In genomic region chr9:98958271-98958989, GRCh38 we compare ENCODE assay signal across 14 cellular contexts. TPM values are rescaled to one million over a fixed set of nuclear protein-coding genes. Genes with fewer than 3 reads are reported as not detected.
A peak's percentile ranks its signal among the peaks of the same experiment; 100 is the strongest.
DNase-seq lines count a peak whose midpoint lies in the region; ATAC-seq, FAIRE-seq and TF ChIP-seq lines count a peak whose summit lies in the region.
"Had no signal": no experiment of that assay in that cellular context is flagged by ENCODE, and none has a peak within 500 bp of the region (broad histone marks: within the 10 kb centered on the region; RNA-seq: fewer than 3 reads in every experiment).

No MANE protein-coding gene starts in this region.

- no peak overlapping the region for H3K4me3 Mint-ChIP-seq in astrocyte (ENCODE audit: unreplicated experiment)
- no peak overlapping the region for H3K4me3 Mint-ChIP-seq in osteocyte (ENCODE audit: unreplicated experiment)
- H3K4me3 Mint-ChIP-seq: memory B cell; stimulated activated memory B cell treated with anti-CD40 and anti-IgM and Interleukin-4, amounts not matched to agents 10 μg/mL and 1 μg/mL and 100 μg/mL, for 72 hours had no signal

- H3K9me3 Mint-ChIP-seq in astrocyte (ENCODE audit: unreplicated experiment) (peaks cover 16% of the 10 kb centered on the region), osteocyte (ENCODE audit: unreplicated experiment) (no peaks in the 10 kb centered on the region)

- TF ChIP-seq EP300 in ovary (IDR thresholded peaks at IDR 0.05) = no peak

- H3K27me3 Mint-ChIP-seq in astrocyte (ENCODE audit: low read depth, unreplicated experiment) (peaks cover 6% of the 10 kb centered on the region), osteocyte (ENCODE audit: unreplicated experiment) (peaks cover 81% of the 10 kb centered on the region)

- peak; percentile 77 for DNase-seq in ELR (ENCODE audit: low read depth)
- peak; percentile 87 for DNase-seq in astrocyte (ENCODE audit: low read depth)
- DNase-seq in right atrium auricular region (ENCODE audit: low spot score) = no peak
- DNase-seq in smooth muscle cell (lab: John Stamatoyannopoulos, UW; ENCODE audit: unreplicated experiment) = no peak
- DNase-seq in H7 = no peak
- DNase-seq in ovary = no peak
- DNase-seq in osteocyte (ENCODE audit: extremely low spot score, unreplicated experiment) = no peak
- DNase-seq: NCI-H510A; stimulated activated CD4-positive, alpha-beta T cell treated with anti-CD3 and anti-CD28 coated beads, Interleukin-15, amount 100 ng/mL, for 24 hours had no signal

- no peak overlapping the region for H3K27ac ChIP-seq in astrocyte (ENCODE audit: low read depth, low read length)
- peak overlapping the region; percentile 59 to 77 for H3K27ac ChIP-seq in right atrium auricular region
- peak overlapping the region; percentile 98 for H3K27ac ChIP-seq in smooth muscle cell (ENCODE audit: low read depth)
- peak overlapping the region in 1 of 2 donors; percentile 26 for H3K27ac ChIP-seq in ovary

- peak; percentile 41 for FAIRE-seq in astrocyte (lab: Jason Lieb, UNC)
- FAIRE-seq: D721Med, K562 had no signal

- peaks cover 19% of the 10 kb centered on the region for H3F3A ChIP-seq in smooth muscle cell (ENCODE audit: low read depth)

- H2AFZ ChIP-seq in astrocyte (ENCODE audit: low read depth, low read length) (no peak overlapping the region), smooth muscle cell (ENCODE audit: low read depth) (no peak overlapping the region)

- ATAC-seq in HG02798 (IDR thresholded peaks at IDR 0.05; ENCODE audit: poor library complexity, unreplicated experiment) = no peak
- ATAC-seq: K562; stimulated activated memory B cell treated with anti-CD40 and anti-IgM and Interleukin-4, amounts not matched to agents 10 μg/mL and 1 μg/mL and 100 μg/mL, for 72 hours had no signal

- H3K4me2 ChIP-seq in astrocyte (ENCODE audit: low read length) (no peak overlapping the region), smooth muscle cell (peak overlapping the region; percentile 75)

- H3K27ac Mint-ChIP-seq in astrocyte (ENCODE audit: unreplicated experiment) = peak overlapping the region; percentile 94
- H3K27ac Mint-ChIP-seq in osteocyte (ENCODE audit: unreplicated experiment) = no peak overlapping the region
- H3K27ac Mint-ChIP-seq: memory B cell; stimulated activated memory B cell treated with anti-CD40 and anti-IgM and Interleukin-4, amounts not matched to agents 10 μg/mL and 1 μg/mL and 100 μg/mL, for 72 hours had no signal

- intact Hi-C loops in ovary (cut with DNase I) = no loop called here

- H3K79me2 ChIP-seq in astrocyte (ENCODE audit: insufficient read depth, low read length) (no peaks in the 10 kb centered on the region), smooth muscle cell (ENCODE audit: low read depth) (peaks cover 82% of the 10 kb centered on the region)

- no peaks in the 10 kb centered on the region for H3K36me3 ChIP-seq in astrocyte (ENCODE audit: insufficient read depth, low read length)
- H3K36me3 ChIP-seq in right atrium auricular region = no peaks in the 10 kb centered on the region
- no peaks in the 10 kb centered on the region for H3K36me3 ChIP-seq in smooth muscle cell (ENCODE audit: low read depth)
- H3K36me3 ChIP-seq in H7 (replicated peaks; ENCODE audit: control insufficient read depth, insufficient read depth, low read length) = no peaks in the 10 kb centered on the region
- no peaks in the 10 kb centered on the region for H3K36me3 ChIP-seq in ovary

- peaks cover 17% of the 10 kb centered on the region for H3K27me3 ChIP-seq in astrocyte (ENCODE audit: insufficient read depth, low read length)
- H3K27me3 ChIP-seq in right atrium auricular region = no peaks in the 10 kb centered on the region
- no peaks in the 10 kb centered on the region for H3K27me3 ChIP-seq in smooth muscle cell (ENCODE audit: low read depth)
- H3K27me3 ChIP-seq in H7 (ENCODE audit: control insufficient read depth, insufficient read depth, low read length) = no peaks in the 10 kb centered on the region
- no peaks in the 10 kb centered on the region for H3K27me3 ChIP-seq in ovary

- H3K36me3 Mint-ChIP-seq in astrocyte (ENCODE audit: low read depth, unreplicated experiment) (peaks cover 4% of the 10 kb centered on the region), osteocyte (ENCODE audit: unreplicated experiment) (peaks cover 2% of the 10 kb centered on the region)
- H3K36me3 Mint-ChIP-seq: memory B cell; stimulated activated memory B cell treated with anti-CD40 and anti-IgM and Interleukin-4, amounts not matched to agents 10 μg/mL and 1 μg/mL and 100 μg/mL, for 72 hours had no signal

- WGBS in smooth muscle cell (ENCODE audit: low lambda C conversion rate) = 53% methylated on average over 10 of the region's 10 CpGs
- 18 to 23% (median 22%) methylated on average over 10 of the region's 10 CpGs for WGBS in ovary, 3 donors

- TF ChIP-seq POLR2A in ovary (IDR thresholded peaks at IDR 0.05) = no peak

- peaks cover 9% of the 10 kb centered on the region for H3K4me1 ChIP-seq in astrocyte (ENCODE audit: insufficient read depth, low read length)
- H3K4me1 ChIP-seq in right atrium auricular region = peaks cover 0 to 47% of the 10 kb centered on the region in 2 donors
- peaks cover 10% of the 10 kb centered on the region for H3K4me1 ChIP-seq in smooth muscle cell (ENCODE audit: low read depth)
- H3K4me1 ChIP-seq in ovary (ENCODE audit: insufficient read depth) = peaks cover 5% of the 10 kb centered on the region

- H3K9ac ChIP-seq in astrocyte (ENCODE audit: low read length) = peak overlapping the region; percentile 57
- H3K9ac ChIP-seq in smooth muscle cell (ENCODE audit: low read depth) = peak overlapping the region; percentile 74

- H3K4me1 Mint-ChIP-seq in astrocyte (ENCODE audit: low read depth, unreplicated experiment) = peaks cover 18% of the 10 kb centered on the region
- peaks cover 15% of the 10 kb centered on the region for H3K4me1 Mint-ChIP-seq in osteocyte (ENCODE audit: unreplicated experiment)
- H3K4me1 Mint-ChIP-seq: memory B cell; stimulated activated memory B cell treated with anti-CD40 and anti-IgM and Interleukin-4, amounts not matched to agents 10 μg/mL and 1 μg/mL and 100 μg/mL, for 72 hours had no signal

- H3K9me3 ChIP-seq in astrocyte (ENCODE audit: insufficient read depth, low read depth, low read length) = peaks cover 8% of the 10 kb centered on the region
- H3K9me3 ChIP-seq in right atrium auricular region = peaks cover 0 to 11% of the 10 kb centered on the region in 2 donors
- no peaks in the 10 kb centered on the region for H3K9me3 ChIP-seq in smooth muscle cell (replicated peaks; ENCODE audit: low read depth)
- no peaks in the 10 kb centered on the region for H3K9me3 ChIP-seq in ovary

- H3K4me3 ChIP-seq in astrocyte (ENCODE audit: insufficient read depth, low read depth, low read length) (no peak overlapping the region), right atrium auricular region (no peak overlapping the region), smooth muscle cell (no peak overlapping the region), H7 (ENCODE audit: insufficient read depth, low read depth, low read length) (no peak overlapping the region), ovary (no peak overlapping the region)
- H3K4me3 ChIP-seq: K562 had no signal

- H4K20me1 ChIP-seq in astrocyte (ENCODE audit: insufficient read depth, low read length) = no peaks in the 10 kb centered on the region
- H4K20me1 ChIP-seq in smooth muscle cell (ENCODE audit: low read depth) = peaks cover 6% of the 10 kb centered on the region

- TF ChIP-seq CTCF in astrocyte (IDR thresholded peaks at IDR 0.05; ENCODE audit: insufficient read depth, low read depth, low read length) (no peak), right atrium auricular region (IDR thresholded peaks at IDR 0.05) (no peak), smooth muscle cell (IDR thresholded peaks at IDR 0.05; ENCODE audit: borderline replicate concordance, insufficient read depth, poor library complexity, severe bottlenecking) (no peak), ovary (IDR thresholded peaks at IDR 0.05) (no peak), osteocyte (IDR thresholded peaks at IDR 0.05) (no peak)

RNA-seq across cellular contexts. Expression of gene COL15A1, which starts 14.7 kb away (rescaled TPM):
- total RNA-seq in astrocyte (5.6 and 11.7 TPM in 2 replicates), right atrium auricular region (10 to 100 TPM; 22.4 to 38.2 TPM), smooth muscle cell (222 and 313 TPM in 2 replicates), ovary (100 to 1,000 TPM in 1 of 7 donors, 10 to 100 TPM in 6; 12.8 to 195 (median 49.5) TPM), osteocyte (0.34 and 0.81 TPM in 2 replicates)
- polyA plus RNA-seq in smooth muscle cell (167 and 293 TPM in 2 replicates), ovary (10 to 100 TPM; 28.9 to 48.6 TPM)
- not detected in 2 replicates for total RNA-seq in H7 (2014; rRNA removed; shearing (Covaris generic))

Comparison
In these comparisons a context has a peak if more than half of its experiments do, and no peak if none do; other contexts are left out.
1. DNase-seq: peak in ELR (single experiment) and astrocyte (single experiment); none in right atrium auricular region (single experiment), smooth muscle cell (single experiment), H7 (single experiment), ovary (0 of 5) and osteocyte (single experiment).